Comparison of ENCODE assay signal across 8 cellular contexts in genomic region chr10:100535715-100536353, GRCh38. TPM values are rescaled to one million over a fixed set of nuclear protein-coding genes. Genes with fewer than 3 reads are reported as not detected.
DNase-seq lines count a peak whose midpoint lies in the region; TF ChIP-seq lines count a peak whose summit lies in the region.

TSS of gene HIF1AN (plus strand) at chr10:100535943. CDS start at chr10:100535959, 16 bp downstream.

- no peaks in the 10 kb centered on the region for H3K9me3 Mint-ChIP-seq in activated T-helper 2 cell treated with anti-CD3 and anti-CD28 coated beads, Interferon-gamma antibody, Interleukin-2, Interleukin-4, amounts not matched to agents 10 μg/mL and 5 μg/mL and 100 μg/mL, durations not matched to agents 14 hours and 24 hours and 36 hours
- no peaks in the 10 kb centered on the region for H3K9me3 Mint-ChIP-seq in nephron
- no peaks in the 10 kb centered on the region for H3K9me3 Mint-ChIP-seq in stimulated activated naive CD8-positive, alpha-beta T cell treated with anti-CD3 and anti-CD28 coated beads, Interleukin-15, Interleukin-2, amounts not matched to agents 100 ng/mL and 50 ng/mL, for 24 hours

- intact Hi-C loops in activated T-helper 2 cell treated with anti-CD3 and anti-CD28 coated beads, Interferon-gamma antibody, Interleukin-2, Interleukin-4, amounts not matched to agents 10 μg/mL and 5 μg/mL and 100 μg/mL, durations not matched to agents 14 hours and 24 hours and 36 hours (cut with micrococcal nuclease) = loop anchor here (1.0 to 5.0 kb wide), 3 partner anchors 27 to 461 kb away; partner anchors contain the start of genes ERLIN1 and LZTS2

- H3K4me3 Mint-ChIP-seq in activated T-helper 2 cell treated with anti-CD3 and anti-CD28 coated beads, Interferon-gamma antibody, Interleukin-2, Interleukin-4, amounts not matched to agents 10 μg/mL and 5 μg/mL and 100 μg/mL, durations not matched to agents 14 hours and 24 hours and 36 hours (ENCODE audit: low read depth) = no peak within 1 kb of the TSS
- H3K4me3 Mint-ChIP-seq in nephron = peak within 1 kb of the TSS in 2 of 3 experiments; percentile 27 to 44
- no peak within 1 kb of the TSS for H3K4me3 Mint-ChIP-seq in stimulated activated naive CD8-positive, alpha-beta T cell treated with anti-CD3 and anti-CD28 coated beads, Interleukin-15, Interleukin-2, amounts not matched to agents 100 ng/mL and 50 ng/mL, for 24 hours

- POLR2A ChIA-PET in RWPE1 (lab: Yijun Ruan, JAX; ENCODE audit: low non-redundant PET) = interaction anchor here (0.6 to 1.1 kb wide), 10 partner anchors 10 to 1149 kb away, joined by 3 to 4 read pairs (median 3); partner anchors contain the start of gene SEC31B

- peaks cover 28% of the 10 kb centered on the region for H3K36me3 Mint-ChIP-seq in activated T-helper 2 cell treated with anti-CD3 and anti-CD28 coated beads, Interferon-gamma antibody, Interleukin-2, Interleukin-4, amounts not matched to agents 10 μg/mL and 5 μg/mL and 100 μg/mL, durations not matched to agents 14 hours and 24 hours and 36 hours (ENCODE audit: low read depth)
- H3K36me3 Mint-ChIP-seq in nephron (ENCODE audit: low read depth) = peaks cover 29% of the 10 kb centered on the region
- peaks cover 32% of the 10 kb centered on the region for H3K36me3 Mint-ChIP-seq in stimulated activated naive CD8-positive, alpha-beta T cell treated with anti-CD3 and anti-CD28 coated beads, Interleukin-15, Interleukin-2, amounts not matched to agents 100 ng/mL and 50 ng/mL, for 24 hours (ENCODE audit: low read depth)

- CTCF ChIA-PET in RWPE1 (lab: Yijun Ruan, JAX) = interaction anchor here (0.6 to 1.4 kb wide), 15 partner anchors 9 to 476 kb away, joined by 3 to 19 read pairs (median 4); partner anchors contain the start of gene SEC31B

- H3K27me3 Mint-ChIP-seq in activated T-helper 2 cell treated with anti-CD3 and anti-CD28 coated beads, Interferon-gamma antibody, Interleukin-2, Interleukin-4, amounts not matched to agents 10 μg/mL and 5 μg/mL and 100 μg/mL, durations not matched to agents 14 hours and 24 hours and 36 hours (ENCODE audit: low read depth) = no peaks in the 10 kb centered on the region
- H3K27me3 Mint-ChIP-seq in nephron (ENCODE audit: low read depth) = no peaks in the 10 kb centered on the region
- no peaks in the 10 kb centered on the region for H3K27me3 Mint-ChIP-seq in stimulated activated naive CD8-positive, alpha-beta T cell treated with anti-CD3 and anti-CD28 coated beads, Interleukin-15, Interleukin-2, amounts not matched to agents 100 ng/mL and 50 ng/mL, for 24 hours

- peak within 1 kb of the TSS; percentile 70 for H3K27ac ChIP-seq in RWPE1

- peaks cover 28% of the 10 kb centered on the region for H3K4me1 Mint-ChIP-seq in activated T-helper 2 cell treated with anti-CD3 and anti-CD28 coated beads, Interferon-gamma antibody, Interleukin-2, Interleukin-4, amounts not matched to agents 10 μg/mL and 5 μg/mL and 100 μg/mL, durations not matched to agents 14 hours and 24 hours and 36 hours (ENCODE audit: low read depth)
- no peaks in the 10 kb centered on the region for H3K4me1 Mint-ChIP-seq in nephron
- peaks cover 17% of the 10 kb centered on the region for H3K4me1 Mint-ChIP-seq in stimulated activated naive CD8-positive, alpha-beta T cell treated with anti-CD3 and anti-CD28 coated beads, Interleukin-15, Interleukin-2, amounts not matched to agents 100 ng/mL and 50 ng/mL, for 24 hours (ENCODE audit: low read depth)

- peak within 1 kb of the TSS; percentile 93 for H3K4me3 ChIP-seq in fibroblast of the aortic adventitia (ENCODE audit: low read depth, low read length)

- DNase-seq in ELR (ENCODE audit: low read depth) (peak; percentile 98), GOT3 (lab: John Stamatoyannopoulos, UW) (peak; percentile 68), RWPE1 (ENCODE audit: low spot score) (peak; percentile 97), fibroblast of the aortic adventitia (ENCODE audit: low read depth) (peak; percentile 97)
- peak; percentile 90 for DNase-seq in activated T-helper 2 cell treated with anti-CD3 and anti-CD28 coated beads, Interferon-gamma antibody, Interleukin-2, Interleukin-4, amounts not matched to agents 10 μg/mL and 5 μg/mL and 100 μg/mL, durations not matched to agents 14 hours and 24 hours and 36 hours (ENCODE audit: low spot score)

- TF ChIP-seq CTCF in LNCAP (IDR thresholded peaks at IDR 0.05) (peak; percentile 69), RWPE1 (conservative IDR thresholded peaks at IDR 0.05; ENCODE audit: low read depth) (peak; percentile 96), fibroblast of the aortic adventitia (IDR thresholded peaks at IDR 0.05; ENCODE audit: insufficient read depth, low read length) (peak; percentile 98), nephron (IDR thresholded peaks at IDR 0.05; ENCODE audit: unreplicated experiment in 3 of 3) (peak; percentile 92 to 98 (median 94))

- H3K27ac Mint-ChIP-seq in activated T-helper 2 cell treated with anti-CD3 and anti-CD28 coated beads, Interferon-gamma antibody, Interleukin-2, Interleukin-4, amounts not matched to agents 10 μg/mL and 5 μg/mL and 100 μg/mL, durations not matched to agents 14 hours and 24 hours and 36 hours = peak within 1 kb of the TSS; percentile 12
- H3K27ac Mint-ChIP-seq in nephron = no peak within 1 kb of the TSS
- peak within 1 kb of the TSS; percentile 55 for H3K27ac Mint-ChIP-seq in stimulated activated naive CD8-positive, alpha-beta T cell treated with anti-CD3 and anti-CD28 coated beads, Interleukin-15, Interleukin-2, amounts not matched to agents 100 ng/mL and 50 ng/mL, for 24 hours

RNA-seq across cellular contexts. Expression of gene HIF1AN, which starts in this region (rescaled TPM):
- total RNA-seq in activated T-helper 2 cell treated with anti-CD3 and anti-CD28 coated beads, Interferon-gamma antibody, Interleukin-2, Interleukin-4, amounts not matched to agents 10 μg/mL and 5 μg/mL and 100 μg/mL, durations not matched to agents 14 hours and 24 hours and 36 hours = 46.7 and 47.9 TPM in 2 replicates
- 12.9 and 17.3 TPM in 2 replicates for total RNA-seq in fibroblast of the aortic adventitia (ENCODE audit: low replicate concordance)

Comparison
In these comparisons a context has a peak if more than half of its experiments do, and no peak if none do; other contexts are left out.
1. Peak in every context shown above with its lines: DNase-seq, H3K4me3 ChIP-seq and H3K27ac ChIP-seq.
2. H3K27ac Mint-ChIP-seq: peak in activated T-helper 2 cell treated with anti-CD3 and anti-CD28 coated beads, Interferon-gamma antibody, Interleukin-2, Interleukin-4, amounts not matched to agents 10 μg/mL and 5 μg/mL and 100 μg/mL, durations not matched to agents 14 hours and 24 hours and 36 hours (single experiment) and stimulated activated naive CD8-positive, alpha-beta T cell treated with anti-CD3 and anti-CD28 coated beads, Interleukin-15, Interleukin-2, amounts not matched to agents 100 ng/mL and 50 ng/mL, for 24 hours (single experiment); none in nephron (0 of 3).
3. H3K4me3 Mint-ChIP-seq: peak in nephron (2 of 3); none in activated T-helper 2 cell treated with anti-CD3 and anti-CD28 coated beads, Interferon-gamma antibody, Interleukin-2, Interleukin-4, amounts not matched to agents 10 μg/mL and 5 μg/mL and 100 μg/mL, durations not matched to agents 14 hours and 24 hours and 36 hours (single experiment) and stimulated activated naive CD8-positive, alpha-beta T cell treated with anti-CD3 and anti-CD28 coated beads, Interleukin-15, Interleukin-2, amounts not matched to agents 100 ng/mL and 50 ng/mL, for 24 hours (single experiment).